ENCODE assay signal across 23 cellular contexts in genomic region chr10:82463165-82463564, GRCh38.
DNase-seq lines count a peak whose midpoint lies in the region; ATAC-seq, FAIRE-seq and TF ChIP-seq lines count a peak whose summit lies in the region.
"Had no signal": no experiment of that assay in that cellular context is flagged by ENCODE, and none has a peak within 500 bp of the region (broad histone marks: within the 10 kb centered on the region; RNA-seq: fewer than 3 reads in every experiment).

No MANE protein-coding gene starts in this region.

- TF ChIP-seq EP300 in upper lobe of left lung (IDR thresholded peaks at IDR 0.05): no peak

- peak; percentile 83 for FAIRE-seq in islet of Langerhans (lab: Jason Lieb, UNC)
- FAIRE-seq: GM18507, HTR-8/SVneo, RCC 7860 had no signal

- WGBS in upper lobe of left lung, 2 donors: 76 to 94% methylated on average over 2 of the region's 2 CpGs

- peak; percentile 10 for DNase-seq in NCI-H1105 (lab: John Stamatoyannopoulos, UW)
- DNase-seq in NCI-H2171 (lab: John Stamatoyannopoulos, UW): peak; percentile 10
- DNase-seq in NCI-H526 treated with DMSO at 0.1 percent for 48 hours (lab: John Stamatoyannopoulos, UW): peak; percentile 43
- no peak for DNase-seq in stimulated activated CD4-positive, alpha-beta T cell treated with anti-CD3 and anti-CD28 coated beads, Interleukin-12 subunit alpha, Interleukin-12 subunit beta, amount 100 ng/mL, for 4 hours
- DNase-seq in upper lobe of left lung: no peak
- DNase-seq: ACHN; CD4-positive, alpha-beta T cell; DMS153; GDM1; GOT3; KG1; NCI-H1092 treated with DMSO at 0.1 percent for 48 hours; NCI-H187; OCI-M1; SJCRH30; T-helper 1 cell had no signal

- H3K36me3 ChIP-seq in upper lobe of left lung: no peaks in the 10 kb centered on the region
- H3K36me3 ChIP-seq: SJCRH30 had no signal

- TF ChIP-seq CTCF in upper lobe of left lung (IDR thresholded peaks at IDR 0.05): no peak

- H3K27me3 ChIP-seq in upper lobe of left lung: no peaks in the 10 kb centered on the region
- H3K27me3 ChIP-seq: BLaER1, SJCRH30 had no signal

- no peak overlapping the region for H3K4me3 ChIP-seq in upper lobe of left lung
- H3K4me3 ChIP-seq: BLaER1, SJCRH30 had no signal

- H3K9me3 ChIP-seq in upper lobe of left lung: no peaks in the 10 kb centered on the region
- H3K9me3 ChIP-seq: BLaER1, SJCRH30 had no signal

- H3K27ac ChIP-seq in upper lobe of left lung: no peak overlapping the region
- H3K27ac ChIP-seq: BLaER1, SJCRH30 had no signal

- TF ChIP-seq POLR2A in upper lobe of left lung (IDR thresholded peaks at IDR 0.05): no peak

- no peaks in the 10 kb centered on the region for H3K4me1 ChIP-seq in upper lobe of left lung
- H3K4me1 ChIP-seq: SJCRH30 had no signal

- ATAC-seq in HG03460 (IDR thresholded peaks at IDR 0.05; ENCODE audit: unreplicated experiment): no peak
- no peak for ATAC-seq in upper lobe of left lung (ENCODE audit: low FRiP score in 2 of 2)
- ATAC-seq: HCT116 had no signal

Comparison
In these comparisons a context has a peak if more than half of its experiments do, and no peak if none do; other contexts are left out.
1. DNase-seq: peak in NCI-H1105 (single experiment), NCI-H2171 (single experiment) and NCI-H526 treated with DMSO at 0.1 percent for 48 hours (single experiment); none in stimulated activated CD4-positive, alpha-beta T cell treated with anti-CD3 and anti-CD28 coated beads, Interleukin-12 subunit alpha, Interleukin-12 subunit beta, amount 100 ng/mL, for 4 hours (single experiment) and upper lobe of left lung (0 of 2).